25 cellular contexts compared by ENCODE assay signal in genomic region chr7:141598408-141598807, GRCh38. TPM values are rescaled to one million over a fixed set of nuclear protein-coding genes. Genes with fewer than 3 reads are reported as not detected.
A peak's percentile ranks its signal among the peaks of the same experiment; 100 is the strongest.
DNase-seq lines count a peak whose midpoint lies in the region; ATAC-seq, FAIRE-seq and TF ChIP-seq lines count a peak whose summit lies in the region.
"Had no signal": no experiment of that assay in that cellular context is flagged by ENCODE, and none has a peak within 500 bp of the region (broad histone marks: within the 10 kb centered on the region; RNA-seq: fewer than 3 reads in every experiment).

No MANE protein-coding gene starts in this region.

- H3K56ac ChIP-seq in IMR-90 (ENCODE audit: extremely low read depth, insufficient read depth, low read length) = no peak overlapping the region

- H3K79me1 ChIP-seq in IMR-90 (ENCODE audit: low read depth in 1 of 2, low read length in 2 of 2) = peaks cover 0 to 4% of the 10 kb centered on the region in 2 experiments; a peak in 1 of 4 replicates

- no peak overlapping the region for H2AK9ac ChIP-seq in IMR-90 (replicated peaks; ENCODE audit: low read depth, low read length, poor library complexity)

- H2AFZ ChIP-seq in IMR-90 (replicated peaks; ENCODE audit: low read length, poor library complexity) (no peak overlapping the region), astrocyte (ENCODE audit: low read depth, low read length) (no peak overlapping the region)

- no peak overlapping the region for H4K5ac ChIP-seq in IMR-90 (ENCODE audit: low read depth, low read length)

- H3K36me3 ChIP-seq in IMR-90 (ENCODE audit: control insufficient read depth, insufficient read depth, low read length) = peaks cover 1% of the 10 kb centered on the region; the same call in 1 of the 2 replicates
- H3K36me3 ChIP-seq in astrocyte (ENCODE audit: insufficient read depth, low read length) = peaks cover 5% of the 10 kb centered on the region

- peaks cover 10% of the 10 kb centered on the region for H3K4me1 Mint-ChIP-seq in activated T-cell treated with anti-CD3 and anti-CD28 coated beads, Interleukin-2, amount 50 U/mL, for 72 hours (ENCODE audit: low read depth)
- peaks cover 7% of the 10 kb centered on the region for H3K4me1 Mint-ChIP-seq in astrocyte (ENCODE audit: low read depth, unreplicated experiment)
- H3K4me1 Mint-ChIP-seq: CD14-positive monocyte; CD8-positive, alpha-beta memory T cell had no signal

- no peak for DNase-seq in activated T-cell treated with anti-CD3 and anti-CD28 coated beads, Interleukin-2, amount 50 U/mL, for 72 hours
- no peak for DNase-seq in activated T-cell treated with anti-CD3 and anti-CD28 coated beads, Interleukin-2, amount 50 U/mL, for 48 hours
- DNase-seq in A549 (ENCODE audit: low read depth in 1 of 2, low spot score in 1 of 2) = no peak
- no peak for DNase-seq in IMR-90
- DNase-seq in astrocyte (ENCODE audit: low read depth) = no peak
- DNase-seq in erythroblast (lab: John Stamatoyannopoulos, UW) = no peak
- DNase-seq in NCI-H1436 (lab: John Stamatoyannopoulos, UW) = no peak
- DNase-seq: ACHN; AML-193; BE2C; CD4-positive, alpha-beta T cell; CD8-positive, alpha-beta memory T cell; DMS 273 treated with DMSO at 0.1 percent for 48 hours; DMS79 treated with DMSO at 0.1 percent for 48 hours; GF-D8; GOT3 had no signal

- dilution Hi-C loops in IMR-90 (cut with HindIII; ENCODE audit: low sequenced_read_pairs, unreplicated experiment) = no loop called here

- H4K20me1 ChIP-seq in IMR-90 (ENCODE audit: insufficient read depth, low read length) = no peaks in the 10 kb centered on the region
- H4K20me1 ChIP-seq in astrocyte (ENCODE audit: insufficient read depth, low read length) = no peaks in the 10 kb centered on the region
- H4K20me1 ChIP-seq: BLaER1 treated with 17β-estradiol and CSF1 and Interleukin-3, amounts not matched to agents 10 nM and 100 nM had no signal

- no peak for FAIRE-seq in A549 (lab: Jason Lieb, UNC)
- FAIRE-seq in astrocyte (lab: Jason Lieb, UNC) = peak; percentile 29
- FAIRE-seq: D721Med, GM12891, GM18507, H54 had no signal

- POLR2A ChIA-PET in A549 (lab: Yijun Ruan, JAX) = no interaction called here
- POLR2A ChIA-PET in IMR-90 (lab: Charles Lee; ENCODE audit: unreplicated experiment) = no interaction called here

- no peaks in the 10 kb centered on the region for H3K9me3 Mint-ChIP-seq in activated T-cell treated with anti-CD3 and anti-CD28 coated beads, Interleukin-2, amount 50 U/mL, for 72 hours
- H3K9me3 Mint-ChIP-seq in astrocyte (ENCODE audit: unreplicated experiment) = no peaks in the 10 kb centered on the region
- H3K9me3 Mint-ChIP-seq: CD14-positive monocyte; CD4-positive, alpha-beta T cell; CD8-positive, alpha-beta memory T cell had no signal

- no peaks in the 10 kb centered on the region for H3K79me2 ChIP-seq in astrocyte (ENCODE audit: insufficient read depth, low read length)

- H2BK120ac ChIP-seq in IMR-90 (ENCODE audit: low read depth, low read length) = no peak overlapping the region

- H3K4me1 ChIP-seq in A549 (peaks cover 4% of the 10 kb centered on the region; the same call in 2 of the 3 replicates), IMR-90 (ENCODE audit: control insufficient read depth, insufficient read depth, low read length) (no peaks in the 10 kb centered on the region), astrocyte (ENCODE audit: insufficient read depth, low read length) (no peaks in the 10 kb centered on the region)
- H3K4me1 ChIP-seq: BE2C; BLaER1 treated with 17β-estradiol and CSF1 and Interleukin-3, amounts not matched to agents 10 nM and 100 nM; HAP-1 had no signal

- no TSS peak for BruUV-seq in IMR-90 (replicated peaks; lab: Mats Ljungman, UMichigan)

- no peak overlapping the region for H2BK5ac ChIP-seq in IMR-90 (ENCODE audit: low read depth, low read length, poor library complexity, severe bottlenecking)

- H3K27ac ChIP-seq in A549 (no peak overlapping the region), IMR-90 (ENCODE audit: insufficient read depth, low read length) (no peak overlapping the region), astrocyte (ENCODE audit: low read depth, low read length) (no peak overlapping the region)
- H3K27ac ChIP-seq: 22Rv1; BLaER1 treated with 17β-estradiol and CSF1 and Interleukin-3, amounts not matched to agents 10 nM and 100 nM had no signal

- CTCF ChIA-PET in A549 (lab: Yijun Ruan, JAX) = no interaction called here
- CTCF ChIA-PET in IMR-90 (lab: Yijun Ruan, JAX) = no interaction called here

- no peaks in the 10 kb centered on the region for H3K27me3 Mint-ChIP-seq in activated T-cell treated with anti-CD3 and anti-CD28 coated beads, Interleukin-2, amount 50 U/mL, for 72 hours (ENCODE audit: low read depth)
- H3K27me3 Mint-ChIP-seq in astrocyte (ENCODE audit: low read depth, unreplicated experiment) = no peaks in the 10 kb centered on the region
- H3K27me3 Mint-ChIP-seq: CD4-positive, alpha-beta T cell; CD8-positive, alpha-beta memory T cell had no signal

- H3K27me3 ChIP-seq in IMR-90 (ENCODE audit: control insufficient read depth, insufficient read depth, low read length) (no peaks in the 10 kb centered on the region), astrocyte (ENCODE audit: insufficient read depth, low read length) (no peaks in the 10 kb centered on the region)
- H3K27me3 ChIP-seq: BE2C; BLaER1 treated with 17β-estradiol and CSF1 and Interleukin-3, amounts not matched to agents 10 nM and 100 nM had no signal

- H3K27ac Mint-ChIP-seq in activated T-cell treated with anti-CD3 and anti-CD28 coated beads, Interleukin-2, amount 50 U/mL, for 72 hours = peak overlapping the region; percentile 61
- no peak overlapping the region for H3K27ac Mint-ChIP-seq in astrocyte (ENCODE audit: unreplicated experiment)
- H3K27ac Mint-ChIP-seq: CD14-positive monocyte; CD4-positive, alpha-beta T cell had no signal

- H2BK15ac ChIP-seq in IMR-90 (ENCODE audit: low read depth, low read length) = no peak overlapping the region

- H3K9ac ChIP-seq in IMR-90 (ENCODE audit: low read depth, low read length) (no peak overlapping the region), astrocyte (ENCODE audit: low read length) (no peak overlapping the region)
- H3K9ac ChIP-seq: BLaER1 treated with 17β-estradiol and CSF1 and Interleukin-3, amounts not matched to agents 10 nM and 100 nM had no signal

- no peak for TF ChIP-seq POLR2A in A549 (IDR thresholded peaks at IDR 0.05; ENCODE audit: low read length)
- TF ChIP-seq POLR2A in IMR-90 (IDR thresholded peaks at IDR 0.05; ENCODE audit: low read depth, low read length) = no peak
- no peak for TF ChIP-seq POLR2A in erythroblast (IDR thresholded peaks at IDR 0.05; ENCODE audit: low read length)

- H3K36me3 Mint-ChIP-seq in activated T-cell treated with anti-CD3 and anti-CD28 coated beads, Interleukin-2, amount 50 U/mL, for 72 hours (ENCODE audit: insufficient read depth in 2 of 2) = peaks cover 6 to 18% of the 10 kb centered on the region in 2 donors
- peaks cover 2% of the 10 kb centered on the region for H3K36me3 Mint-ChIP-seq in astrocyte (ENCODE audit: low read depth, unreplicated experiment)

- H3K23ac ChIP-seq in IMR-90 (ENCODE audit: low read depth, low read length) = no peak overlapping the region

- no peak overlapping the region for H3K4ac ChIP-seq in IMR-90 (ENCODE audit: low read depth, low read length)

- H3K4me3 Mint-ChIP-seq in activated T-cell treated with anti-CD3 and anti-CD28 coated beads, Interleukin-2, amount 50 U/mL, for 72 hours = no peak overlapping the region
- H3K4me3 Mint-ChIP-seq in astrocyte (ENCODE audit: unreplicated experiment) = no peak overlapping the region
- H3K4me3 Mint-ChIP-seq: CD14-positive monocyte; CD4-positive, alpha-beta T cell; CD8-positive, alpha-beta memory T cell had no signal

- H3K9me3 ChIP-seq in A549 (no peaks in the 10 kb centered on the region), IMR-90 (ENCODE audit: control insufficient read depth, insufficient read depth, low read length) (no peaks in the 10 kb centered on the region), astrocyte (ENCODE audit: insufficient read depth, low read depth, low read length) (no peaks in the 10 kb centered on the region)
- H3K9me3 ChIP-seq: BE2C; BLaER1 treated with 17β-estradiol and CSF1 and Interleukin-3, amounts not matched to agents 10 nM and 100 nM; HAP-1 had no signal

- H4K91ac ChIP-seq in IMR-90 (ENCODE audit: insufficient read depth, low read depth, low read length) = no peak overlapping the region

- H3K14ac ChIP-seq in IMR-90 (replicated peaks; ENCODE audit: low read depth, low read length) = no peak overlapping the region

- no peak overlapping the region for H3K18ac ChIP-seq in IMR-90 (ENCODE audit: low read depth, low read length)

- no peak overlapping the region for H4K8ac ChIP-seq in IMR-90 (ENCODE audit: low read depth in 2 of 2, low read length in 2 of 2)

- H3K4me3 ChIP-seq in A549 (no peak overlapping the region), IMR-90 (ENCODE audit: insufficient read depth, low read depth, low read length) (no peak overlapping the region), astrocyte (ENCODE audit: insufficient read depth, low read depth, low read length) (no peak overlapping the region)
- H3K4me3 ChIP-seq: BLaER1 treated with 17β-estradiol and CSF1 and Interleukin-3, amounts not matched to agents 10 nM and 100 nM; HAP-1 had no signal

- intact Hi-C loops in IMR-90 (cut with micrococcal nuclease) = no loop called here

- H3K4me2 ChIP-seq in A549 (no peak overlapping the region), IMR-90 (ENCODE audit: low read depth, low read length) (no peak overlapping the region), astrocyte (ENCODE audit: low read length) (no peak overlapping the region)
- H3K4me2 ChIP-seq: BLaER1 treated with 17β-estradiol and CSF1 and Interleukin-3, amounts not matched to agents 10 nM and 100 nM had no signal

- 86% methylated on average over 2 of the region's 2 CpGs for WGBS in A549 (ENCODE audit: missing lambda C conversion rate)
- WGBS in IMR-90 (ENCODE audit: extremely low coverage in 2 of 2, insufficient read length in 1 of 2), 2 experiments = no CpG with 5 or more reads among the region's 2 CpGs

- TF ChIP-seq CTCF in A549 (IDR thresholded peaks at IDR 0.05) (no peak), IMR-90 (conservative IDR thresholded peaks at IDR 0.05; ENCODE audit: low read depth, low read length) (no peak), astrocyte (IDR thresholded peaks at IDR 0.05; ENCODE audit: insufficient read depth, low read depth, low read length) (no peak)

- TF ChIP-seq RAD21 in A549 (conservative IDR thresholded peaks at IDR 0.05 in 1 of 2, IDR thresholded peaks at IDR 0.05 in 1 of 2) (no peak), IMR-90 (IDR thresholded peaks at IDR 0.05; ENCODE audit: low read length) (no peak)

- no peak overlapping the region for H2BK20ac ChIP-seq in IMR-90 (ENCODE audit: low read depth, low read length)

- no peak for ATAC-seq in activated T-cell treated with anti-CD3 and anti-CD28 coated beads, Interleukin-2, amount 50 U/mL, for 72 hours (replicated peaks in 1 of 2)
- no peak for ATAC-seq in A549
- no peak for ATAC-seq in IMR-90 (ENCODE audit: low read depth)
- ATAC-seq in HG03280 (IDR thresholded peaks at IDR 0.05; ENCODE audit: unreplicated experiment) = no peak

- no peaks in the 10 kb centered on the region for H3K9me1 ChIP-seq in IMR-90 (ENCODE audit: insufficient read depth, low read length)

- in situ Hi-C loops in IMR-90 (cut with MboI; ENCODE audit: low sequenced_read_pairs) = no loop called here

- TF ChIP-seq EP300 in A549 (IDR thresholded peaks at IDR 0.05) = no peak

- H2AK5ac ChIP-seq in IMR-90 (ENCODE audit: low read depth, low read length) = no peak overlapping the region

RNA-seq across cellular contexts. Expression of gene AGK, which starts 47.2 kb away (rescaled TPM):
- 10 to 100 TPM; 34.8 to 48.5 TPM for total RNA-seq in activated T-cell treated with anti-CD3 and anti-CD28 coated beads, Interleukin-2, amount 50 U/mL, for 72 hours
- 60.8 and 63.5 TPM in 2 replicates for polyA plus RNA-seq in A549 (2011; rRNA removed)
- polyA plus RNA-seq in A549 (2012; cell fraction: cytosol; rRNA removed) = 32.7 and 33.8 TPM in 2 replicates
- polyA plus RNA-seq in A549 (2012; cell fraction: nucleus; rRNA removed) = 37.3 and 47.3 TPM in 2 replicates
- polyA plus RNA-seq in A549 (2017; fragmentation: RNase III; extraction: RNeasy Plus Mini Kit Qiagen cat#74134 plus additional on column Dnase treatment) = 29.6 to 36.2 TPM (median 30.4 TPM) in 3 replicates
- 33.6 and 37.4 TPM in 2 replicates for polyA minus RNA-seq in A549 (2011; rRNA and poly(A)+ RNA removed)
- total RNA-seq in IMR-90 (2012; rRNA removed) = 37.3 and 37.5 TPM in 2 replicates
- polyA plus RNA-seq in IMR-90 (2012; rRNA removed) = 35.5 and 36.1 TPM in 2 replicates
- 10.0 and 20.5 TPM in 2 replicates for polyA plus RNA-seq in IMR-90 (2012; cell fraction: cytosol; rRNA removed)
- polyA plus RNA-seq in IMR-90 (2012; cell fraction: nucleus; rRNA removed; ENCODE audit: low replicate concordance) = 16.0 and 42.4 TPM in 2 replicates
- 28.6 and 29.9 TPM in 2 replicates for total RNA-seq in astrocyte
